Comparison of ENCODE assay signal across 1 cellular context in genomic region chr22:42079319-42080251, GRCh38.
TF ChIP-seq lines count a peak whose summit lies in the region.

Gene SMDT1, plus strand, starts transcription at chr22:42079700. Its CDS starts 69 bp downstream, at chr22:42079769.

TF ChIP-seq in GM12878, 131 proteins besides CTCF, POLR2A, EP300 and RAD21 (continued from another document and continues in another):
- TF ChIP-seq PAX8 (IDR thresholded peaks at IDR 0.05) = no peak
- no peak for TF ChIP-seq TCF7 (IDR thresholded peaks at IDR 0.05; ENCODE audit: borderline replicate concordance)
- TF ChIP-seq RELA (IDR thresholded peaks at IDR 0.05; ENCODE audit: borderline replicate concordance, partially characterized antibody) = no peak
- TF ChIP-seq, protein P1, sequence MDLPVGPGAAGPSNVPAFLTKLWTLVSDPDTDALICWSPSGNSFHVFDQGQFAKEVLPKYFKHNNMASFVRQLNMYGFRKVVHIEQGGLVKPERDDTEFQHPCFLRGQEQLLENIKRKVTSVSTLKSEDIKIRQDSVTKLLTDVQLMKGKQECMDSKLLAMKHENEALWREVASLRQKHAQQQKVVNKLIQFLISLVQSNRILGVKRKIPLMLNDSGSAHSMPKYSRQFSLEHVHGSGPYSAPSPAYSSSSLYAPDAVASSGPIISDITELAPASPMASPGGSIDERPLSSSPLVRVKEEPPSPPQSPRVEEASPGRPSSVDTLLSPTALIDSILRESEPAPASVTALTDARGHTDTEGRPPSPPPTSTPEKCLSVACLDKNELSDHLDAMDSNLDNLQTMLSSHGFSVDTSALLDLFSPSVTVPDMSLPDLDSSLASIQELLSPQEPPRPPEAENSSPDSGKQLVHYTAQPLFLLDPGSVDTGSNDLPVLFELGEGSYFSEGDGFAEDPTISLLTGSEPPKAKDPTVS (IDR thresholded peaks at IDR 0.05; ENCODE audit: low read depth, low read length) = no peak
- TF ChIP-seq YY1 (IDR thresholded peaks at IDR 0.05; ENCODE audit: low read depth, low read length) = peak; percentile 98
- peak; percentile 81 for TF ChIP-seq MYC (IDR thresholded peaks at IDR 0.05; ENCODE audit: insufficient read depth, insufficient read length, insufficient replicate concordance, low read length, severe bottlenecking)
- no peak for TF ChIP-seq YBX1 (IDR thresholded peaks at IDR 0.05)
- peak; percentile 82 for TF ChIP-seq CREB1 (IDR thresholded peaks at IDR 0.05; ENCODE audit: low read depth)
- no peak for TF ChIP-seq ZZZ3 (IDR thresholded peaks at IDR 0.05; ENCODE audit: control insufficient read depth, insufficient read length, low read depth)
- TF ChIP-seq NFIC (IDR thresholded peaks at IDR 0.05; ENCODE audit: low read depth, low read length) = no peak
- TF ChIP-seq KLF5 (IDR thresholded peaks at IDR 0.05; ENCODE audit: partially characterized antibody) = no peak
- TF ChIP-seq ZNF592 (IDR thresholded peaks at IDR 0.05) = peak; percentile 78; the same call in 1 of the 2 replicates
- 0 out of 2 replicates have a peak, but pooled peaks have one; percentile 4 for TF ChIP-seq MEF2A (IDR thresholded peaks at IDR 0.05; ENCODE audit: insufficient read depth, low read depth, low read length)
- TF ChIP-seq POLR2AphosphoS2 (IDR thresholded peaks at IDR 0.05; ENCODE audit: low read depth, low read length) = no peak
- TF ChIP-seq SUZ12 (IDR thresholded peaks at IDR 0.05; ENCODE audit: unreplicated experiment) = no peak
- peak; percentile 80 for TF ChIP-seq BRCA1 (IDR thresholded peaks at IDR 0.05; ENCODE audit: low read depth, low read length)
- no peak for TF ChIP-seq FOXK2 (IDR thresholded peaks at IDR 0.05)
- TF ChIP-seq HCFC1 (IDR thresholded peaks at IDR 0.05; ENCODE audit: low read length) = peak; percentile 30; the same call in 1 of the 2 replicates
- TF ChIP-seq, protein P2, sequence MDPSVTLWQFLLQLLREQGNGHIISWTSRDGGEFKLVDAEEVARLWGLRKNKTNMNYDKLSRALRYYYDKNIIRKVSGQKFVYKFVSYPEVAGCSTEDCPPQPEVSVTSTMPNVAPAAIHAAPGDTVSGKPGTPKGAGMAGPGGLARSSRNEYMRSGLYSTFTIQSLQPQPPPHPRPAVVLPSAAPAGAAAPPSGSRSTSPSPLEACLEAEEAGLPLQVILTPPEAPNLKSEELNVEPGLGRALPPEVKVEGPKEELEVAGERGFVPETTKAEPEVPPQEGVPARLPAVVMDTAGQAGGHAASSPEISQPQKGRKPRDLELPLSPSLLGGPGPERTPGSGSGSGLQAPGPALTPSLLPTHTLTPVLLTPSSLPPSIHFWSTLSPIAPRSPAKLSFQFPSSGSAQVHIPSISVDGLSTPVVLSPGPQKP (IDR thresholded peaks at IDR 0.05; ENCODE audit: low read depth, low read length) = no peak; the same call in 1 of the 2 replicates
- peak; percentile 20; the same call in 1 of the 2 replicates for TF ChIP-seq TBL1XR1 (IDR thresholded peaks at IDR 0.05; ENCODE audit: low read depth, low read length)
- TF ChIP-seq CREM (IDR thresholded peaks at IDR 0.05; ENCODE audit: low read depth) = peak; percentile 73
- peak; percentile 65 for TF ChIP-seq RUNX3 (IDR thresholded peaks at IDR 0.05; ENCODE audit: low read length)
- peak; percentile 89 for TF ChIP-seq POU2F2 (IDR thresholded peaks at IDR 0.05; ENCODE audit: borderline replicate concordance, low read depth, low read length)
- TF ChIP-seq BACH1 (IDR thresholded peaks at IDR 0.05; ENCODE audit: borderline replicate concordance) = peak; percentile 53; the same call in 1 of the 2 replicates
- TF ChIP-seq SRF (IDR thresholded peaks at IDR 0.05; ENCODE audit: low read depth in 2 of 2, low read length in 2 of 2) = no peak
- TF ChIP-seq, protein P3, sequence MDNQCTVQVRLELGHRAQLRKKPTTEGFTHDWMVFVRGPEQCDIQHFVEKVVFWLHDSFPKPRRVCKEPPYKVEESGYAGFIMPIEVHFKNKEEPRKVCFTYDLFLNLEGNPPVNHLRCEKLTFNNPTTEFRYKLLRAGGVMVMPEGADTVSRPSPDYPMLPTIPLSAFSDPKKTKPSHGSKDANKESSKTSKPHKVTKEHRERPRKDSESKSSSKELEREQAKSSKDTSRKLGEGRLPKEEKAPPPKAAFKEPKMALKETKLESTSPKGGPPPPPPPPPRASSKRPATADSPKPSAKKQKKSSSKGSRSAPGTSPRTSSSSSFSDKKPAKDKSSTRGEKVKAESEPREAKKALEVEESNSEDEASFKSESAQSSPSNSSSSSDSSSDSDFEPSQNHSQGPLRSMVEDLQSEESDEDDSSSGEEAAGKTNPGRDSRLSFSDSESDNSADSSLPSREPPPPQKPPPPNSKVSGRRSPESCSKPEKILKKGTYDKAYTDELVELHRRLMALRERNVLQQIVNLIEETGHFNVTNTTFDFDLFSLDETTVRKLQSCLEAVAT (IDR thresholded peaks at IDR 0.05) = no peak; the same call in 1 of the 2 replicates
- TF ChIP-seq WRNIP1 (IDR thresholded peaks at IDR 0.05; ENCODE audit: borderline replicate concordance, low read depth, low read length) = peak; percentile 61; the same call in 1 of the 2 replicates
- TF ChIP-seq ZNF217 (IDR thresholded peaks at IDR 0.05) = no peak
- peak; percentile 95 for TF ChIP-seq SP1 (IDR thresholded peaks at IDR 0.05; ENCODE audit: low read depth, low read length)
- peak; percentile 22; the same call in 1 of the 2 replicates for TF ChIP-seq E2F4 (IDR thresholded peaks at IDR 0.05; ENCODE audit: low read depth, low read length)
- peak; percentile 84 for TF ChIP-seq DPF2 (IDR thresholded peaks at IDR 0.05)
- TF ChIP-seq CBFB (IDR thresholded peaks at IDR 0.05; ENCODE audit: low read depth) = no peak; the same call in none of the 2 replicates
- no peak; the same call in 1 of the 2 replicates for TF ChIP-seq MTA2 (IDR thresholded peaks at IDR 0.05; ENCODE audit: low read depth)
- TF ChIP-seq KAT2A (conservative IDR thresholded peaks at IDR 0.05; ENCODE audit: control insufficient read depth, low read depth, low read length) = no peak
- TF ChIP-seq MAX (IDR thresholded peaks at IDR 0.05; ENCODE audit: low read depth, low read length) = no peak; the same call in 1 of the 2 replicates
- peak; percentile 57; the same call in 1 of the 2 replicates for TF ChIP-seq ASH2L (IDR thresholded peaks at IDR 0.05; ENCODE audit: borderline replicate concordance, low read depth)
- TF ChIP-seq RAD51 (IDR thresholded peaks at IDR 0.05) = no peak
- TF ChIP-seq, protein P4, sequence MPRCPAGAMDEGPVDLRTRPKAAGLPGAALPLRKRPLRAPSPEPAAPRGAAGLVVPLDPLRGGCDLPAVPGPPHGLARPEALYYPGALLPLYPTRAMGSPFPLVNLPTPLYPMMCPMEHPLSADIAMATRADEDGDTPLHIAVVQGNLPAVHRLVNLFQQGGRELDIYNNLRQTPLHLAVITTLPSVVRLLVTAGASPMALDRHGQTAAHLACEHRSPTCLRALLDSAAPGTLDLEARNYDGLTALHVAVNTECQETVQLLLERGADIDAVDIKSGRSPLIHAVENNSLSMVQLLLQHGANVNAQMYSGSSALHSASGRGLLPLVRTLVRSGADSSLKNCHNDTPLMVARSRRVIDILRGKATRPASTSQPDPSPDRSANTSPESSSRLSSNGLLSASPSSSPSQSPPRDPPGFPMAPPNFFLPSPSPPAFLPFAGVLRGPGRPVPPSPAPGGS (IDR thresholded peaks at IDR 0.05; ENCODE audit: borderline replicate concordance, insufficient read depth, low read depth, low read length, poor library complexity, severe bottlenecking) = peak; percentile 59
- TF ChIP-seq, protein P5, sequence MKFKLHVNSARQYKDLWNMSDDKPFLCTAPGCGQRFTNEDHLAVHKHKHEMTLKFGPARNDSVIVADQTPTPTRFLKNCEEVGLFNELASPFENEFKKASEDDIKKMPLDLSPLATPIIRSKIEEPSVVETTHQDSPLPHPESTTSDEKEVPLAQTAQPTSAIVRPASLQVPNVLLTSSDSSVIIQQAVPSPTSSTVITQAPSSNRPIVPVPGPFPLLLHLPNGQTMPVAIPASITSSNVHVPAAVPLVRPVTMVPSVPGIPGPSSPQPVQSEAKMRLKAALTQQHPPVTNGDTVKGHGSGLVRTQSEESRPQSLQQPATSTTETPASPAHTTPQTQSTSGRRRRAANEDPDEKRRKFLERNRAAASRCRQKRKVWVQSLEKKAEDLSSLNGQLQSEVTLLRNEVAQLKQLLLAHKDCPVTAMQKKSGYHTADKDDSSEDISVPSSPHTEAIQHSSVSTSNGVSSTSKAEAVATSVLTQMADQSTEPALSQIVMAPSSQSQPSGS (IDR thresholded peaks at IDR 0.05; ENCODE audit: low read length) = no peak
- no peak for TF ChIP-seq SMAD5 (IDR thresholded peaks at IDR 0.05; ENCODE audit: low read depth)
- peak; percentile 58; the same call in 1 of the 2 replicates for TF ChIP-seq RB1 (IDR thresholded peaks at IDR 0.05; ENCODE audit: borderline replicate concordance)
- TF ChIP-seq CBX3 (IDR thresholded peaks at IDR 0.05; ENCODE audit: borderline replicate concordance, low read depth) = no peak
- TF ChIP-seq ZNF24 (IDR thresholded peaks at IDR 0.05) = no peak
- no peak for TF ChIP-seq ZSCAN29 (IDR thresholded peaks at IDR 0.05)
- TF ChIP-seq, protein P6, sequence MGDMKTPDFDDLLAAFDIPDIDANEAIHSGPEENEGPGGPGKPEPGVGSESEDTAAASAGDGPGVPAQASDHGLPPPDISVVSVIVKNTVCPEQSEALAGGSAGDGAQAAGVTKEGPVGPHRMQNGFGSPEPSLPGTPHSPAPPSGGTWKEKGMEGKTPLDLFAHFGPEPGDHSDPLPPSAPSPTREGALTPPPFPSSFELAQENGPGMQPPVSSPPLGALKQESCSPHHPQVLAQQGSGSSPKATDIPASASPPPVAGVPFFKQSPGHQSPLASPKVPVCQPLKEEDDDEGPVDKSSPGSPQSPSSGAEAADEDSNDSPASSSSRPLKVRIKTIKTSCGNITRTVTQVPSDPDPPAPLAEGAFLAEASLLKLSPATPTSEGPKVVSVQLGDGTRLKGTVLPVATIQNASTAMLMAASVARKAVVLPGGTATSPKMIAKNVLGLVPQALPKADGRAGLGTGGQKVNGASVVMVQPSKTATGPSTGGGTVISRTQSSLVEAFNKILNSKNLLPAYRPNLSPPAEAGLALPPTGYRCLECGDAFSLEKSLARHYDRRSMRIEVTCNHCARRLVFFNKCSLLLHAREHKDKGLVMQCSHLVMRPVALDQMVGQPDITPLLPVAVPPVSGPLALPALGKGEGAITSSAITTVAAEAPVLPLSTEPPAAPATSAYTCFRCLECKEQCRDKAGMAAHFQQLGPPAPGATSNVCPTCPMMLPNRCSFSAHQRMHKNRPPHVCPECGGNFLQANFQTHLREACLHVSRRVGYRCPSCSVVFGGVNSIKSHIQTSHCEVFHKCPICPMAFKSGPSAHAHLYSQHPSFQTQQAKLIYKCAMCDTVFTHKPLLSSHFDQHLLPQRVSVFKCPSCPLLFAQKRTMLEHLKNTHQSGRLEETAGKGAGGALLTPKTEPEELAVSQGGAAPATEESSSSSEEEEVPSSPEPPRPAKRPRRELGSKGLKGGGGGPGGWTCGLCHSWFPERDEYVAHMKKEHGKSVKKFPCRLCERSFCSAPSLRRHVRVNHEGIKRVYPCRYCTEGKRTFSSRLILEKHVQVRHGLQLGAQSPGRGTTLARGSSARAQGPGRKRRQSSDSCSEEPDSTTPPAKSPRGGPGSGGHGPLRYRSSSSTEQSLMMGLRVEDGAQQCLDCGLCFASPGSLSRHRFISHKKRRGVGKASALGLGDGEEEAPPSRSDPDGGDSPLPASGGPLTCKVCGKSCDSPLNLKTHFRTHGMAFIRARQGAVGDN (IDR thresholded peaks at IDR 0.05) = peak; percentile 97
- TF ChIP-seq NRF1 (conservative IDR thresholded peaks at IDR 0.05; ENCODE audit: low read depth, low read length) = 0 out of 2 replicates have a peak, but pooled peaks have one; percentile 16
